ENCODE assay signal across 8 cellular contexts in genomic region chr2:148644885-148645134, GRCh38. TPM values are rescaled to one million over a fixed set of nuclear protein-coding genes. Genes with fewer than 3 reads are reported as not detected.
DNase-seq lines count a peak whose midpoint lies in the region; ATAC-seq and TF ChIP-seq lines count a peak whose summit lies in the region.

No MANE protein-coding gene starts in this region.

- no TSS peak for BruUV-seq in PC-9 (replicated peaks; lab: Mats Ljungman, UMichigan)

- CTCF ChIA-PET in PC-9 (lab: Charles Lee): interaction anchor here (0.7 to 1.0 kb wide), 4 partner anchors 65 to 624 kb away, joined by 3 to 15 read pairs (median 7); partner anchors contain the start of gene MBD5

- H3K36me3 ChIP-seq in PC-9 (ENCODE audit: low read depth) (no peaks in the 10 kb centered on the region), osteoblast (ENCODE audit: insufficient read depth, low read length) (no peaks in the 10 kb centered on the region)

- H2AFZ ChIP-seq in PC-9 (no peak overlapping the region; the same call in 1 of the 2 replicates), osteoblast (ENCODE audit: low read length) (peak overlapping the region; percentile 99)

- peak; percentile 30 for ATAC-seq in GM18517 (IDR thresholded peaks at IDR 0.05; ENCODE audit: unreplicated experiment)
- ATAC-seq in HG02571 (IDR thresholded peaks at IDR 0.05; ENCODE audit: unreplicated experiment): peak; percentile 38
- ATAC-seq in esophagus mucosa: peak; percentile 64

- POLR2A ChIA-PET in PC-9 (lab: Charles Lee; ENCODE audit: unreplicated experiment): interaction anchor here (0.5 kb wide), 1 partner anchor 35 kb away, joined by 6 read pairs; no protein-coding TSS in a partner anchor

- peaks cover 46% of the 10 kb centered on the region for H3K79me2 ChIP-seq in PC-9 (ENCODE audit: low read depth)
- peaks cover 46% of the 10 kb centered on the region for H3K79me2 ChIP-seq in osteoblast (ENCODE audit: insufficient read depth, low read length)

- H3K4me1 ChIP-seq in PC-9 (replicated peaks; ENCODE audit: insufficient read depth) (peaks cover 20% of the 10 kb centered on the region), osteoblast (ENCODE audit: insufficient read depth, low read length) (peaks cover 11% of the 10 kb centered on the region)

- H3K27ac ChIP-seq in PC-9 (peak overlapping the region; percentile 85), osteoblast (ENCODE audit: low read depth, low read length) (peak overlapping the region; percentile 92)

- intact Hi-C loops in PC-9 (cut with micrococcal nuclease; ENCODE audit: unreplicated experiment): loop anchor here (1.0 to 10.0 kb wide), 6 partner anchors 31 to 620 kb away; partner anchors contain the start of genes KIF5C, MBD5 and ORC4

- DNase-seq in PC-9 (no peak), osteoblast (ENCODE audit: insufficient read length, low spot score, missing footprints) (no peak), dermis blood vessel endothelial cell (no peak), Ammon's horn (ENCODE audit: low spot score) (no peak)
- DNase-seq in activated effector memory CD4-positive, alpha-beta T cell treated with Interleukin-2 at 50 U/mL for 16 hours: no peak

- no peaks in the 10 kb centered on the region for H3K9me2 ChIP-seq in PC-9 (ENCODE audit: insufficient read depth)

- TF ChIP-seq CTCF in PC-9 (conservative IDR thresholded peaks at IDR 0.05) (no peak), osteoblast (IDR thresholded peaks at IDR 0.05; ENCODE audit: extremely low read depth, low read depth, low read length) (no peak)

- H3F3A ChIP-seq in PC-9 (ENCODE audit: insufficient read depth, low read depth): peaks cover 11% of the 10 kb centered on the region; the same call in 1 of the 2 replicates

- H3K9me3 ChIP-seq in PC-9 (ENCODE audit: insufficient read depth, low read depth): no peaks in the 10 kb centered on the region
- H3K9me3 ChIP-seq in osteoblast (ENCODE audit: low read depth, low read length): no peaks in the 10 kb centered on the region

- peak overlapping the region; percentile 92; the same call in 1 of the 2 replicates for H3K4me2 ChIP-seq in PC-9
- H3K4me2 ChIP-seq in osteoblast (ENCODE audit: insufficient read depth, low read length): no peak overlapping the region

- H4K20me1 ChIP-seq in PC-9 (ENCODE audit: insufficient read depth) (peaks cover 40% of the 10 kb centered on the region), osteoblast (ENCODE audit: insufficient read depth, low read length) (peaks cover 41% of the 10 kb centered on the region)

- H3K4me3 ChIP-seq in PC-9 (peak overlapping the region; percentile 95), osteoblast (ENCODE audit: insufficient read depth, low read length) (peak overlapping the region; percentile 97)

- H3K27me3 ChIP-seq in PC-9 (ENCODE audit: insufficient read depth, low read depth) (no peaks in the 10 kb centered on the region), osteoblast (ENCODE audit: insufficient read depth, low read length) (peaks cover 22% of the 10 kb centered on the region)

RNA-seq across cellular contexts. Expression of gene EPC2, which starts 0.3 kb away (rescaled TPM):
- total RNA-seq in PC-9 (2021): 15.8 and 29.8 TPM in 2 replicates
- total RNA-seq in esophagus mucosa: 16.4 TPM
- total RNA-seq in osteoblast: 27.7 and 29.3 TPM in 2 replicates
- 20.9 and 26.6 TPM in 2 replicates for total RNA-seq in dermis blood vessel endothelial cell
